In genomic region chr13:45519473-45519872, GRCh38 we compare ENCODE assay signal across 25 cellular contexts. TPM values are rescaled to one million over a fixed set of nuclear protein-coding genes. Genes with fewer than 3 reads are reported as not detected.
DNase-seq lines count a peak whose midpoint lies in the region; ATAC-seq and FAIRE-seq lines count a peak whose summit lies in the region.
"Had no signal": no experiment of that assay in that cellular context is flagged by ENCODE, and none has a peak within 500 bp of the region (broad histone marks: within the 10 kb centered on the region; RNA-seq: fewer than 3 reads in every experiment).

No MANE protein-coding gene starts in this region.

- no peak for FAIRE-seq in small intestine (lab: Jason Lieb, UNC)
- FAIRE-seq: keratinocyte had no signal

- no peaks in the 10 kb centered on the region for H3K4me1 ChIP-seq in small intestine (ENCODE audit: control insufficient read depth in 2 of 2, insufficient read depth in 1 of 2, low read depth in 1 of 2, low read length in 1 of 2)
- H3K4me1 ChIP-seq: neural progenitor cell had no signal

- H3K36me3 Mint-ChIP-seq in stimulated activated naive CD8-positive, alpha-beta T cell treated with anti-CD3 and anti-CD28 coated beads, Interleukin-15, Interleukin-2, amounts not matched to agents 100 ng/mL and 50 ng/mL, for 24 hours (ENCODE audit: low read depth): peaks cover 69% of the 10 kb centered on the region
- H3K36me3 Mint-ChIP-seq in activated naive CD8-positive, alpha-beta T cell treated with anti-CD3 and anti-CD28 coated beads, Interleukin-2, amount 50 U/mL, for 24 hours (ENCODE audit: low read depth): peaks cover 53% of the 10 kb centered on the region

- no peaks in the 10 kb centered on the region for H3K27me3 Mint-ChIP-seq in stimulated activated naive CD8-positive, alpha-beta T cell treated with anti-CD3 and anti-CD28 coated beads, Interleukin-15, Interleukin-2, amounts not matched to agents 100 ng/mL and 50 ng/mL, for 24 hours
- H3K27me3 Mint-ChIP-seq in activated naive CD8-positive, alpha-beta T cell treated with anti-CD3 and anti-CD28 coated beads, Interleukin-2, amount 50 U/mL, for 24 hours: no peaks in the 10 kb centered on the region
- H3K27me3 Mint-ChIP-seq: CD4-positive, CD25-positive, alpha-beta regulatory T cell; IgD-negative memory B cell; progenitor cell of endocrine pancreas had no signal

- peaks cover 42% of the 10 kb centered on the region for H3K4me1 Mint-ChIP-seq in stimulated activated naive CD8-positive, alpha-beta T cell treated with anti-CD3 and anti-CD28 coated beads, Interleukin-15, Interleukin-2, amounts not matched to agents 100 ng/mL and 50 ng/mL, for 24 hours (ENCODE audit: low read depth)
- peaks cover 43% of the 10 kb centered on the region for H3K4me1 Mint-ChIP-seq in activated naive CD8-positive, alpha-beta T cell treated with anti-CD3 and anti-CD28 coated beads, Interleukin-2, amount 50 U/mL, for 24 hours
- H3K4me1 Mint-ChIP-seq: neural progenitor cell had no signal

- no peak overlapping the region for H3K4me3 ChIP-seq in small intestine (ENCODE audit: low read depth in 1 of 2, low read length in 2 of 2)
- H3K4me3 ChIP-seq: cardiac muscle cell, neural progenitor cell, stomach, tibial nerve had no signal

- H3K27ac ChIP-seq in small intestine (ENCODE audit: low read depth in 1 of 2, low read length in 1 of 2): no peak overlapping the region
- H3K27ac ChIP-seq: neural progenitor cell, tibial nerve had no signal

- no peak for ATAC-seq in stimulated activated naive CD8-positive, alpha-beta T cell treated with anti-CD3 and anti-CD28 coated beads, Interleukin-15, Interleukin-2, amounts not matched to agents 100 U/mL and 50 U/mL, for 24 hours
- peak; percentile 45 for ATAC-seq in activated naive CD8-positive, alpha-beta T cell treated with anti-CD3 and anti-CD28 coated beads, Interleukin-2, amount 50 U/mL, for 24 hours
- ATAC-seq: HCT116, sciatic nerve had no signal

- H3K4me3 Mint-ChIP-seq in stimulated activated naive CD8-positive, alpha-beta T cell treated with anti-CD3 and anti-CD28 coated beads, Interleukin-15, Interleukin-2, amounts not matched to agents 100 ng/mL and 50 ng/mL, for 24 hours: peak overlapping the region; percentile 36
- no peak overlapping the region for H3K4me3 Mint-ChIP-seq in activated naive CD8-positive, alpha-beta T cell treated with anti-CD3 and anti-CD28 coated beads, Interleukin-2, amount 50 U/mL, for 24 hours
- H3K4me3 Mint-ChIP-seq: CD4-positive, CD25-positive, alpha-beta regulatory T cell; IgD-negative memory B cell; neural progenitor cell had no signal

- no peaks in the 10 kb centered on the region for H3K9me3 ChIP-seq in small intestine (ENCODE audit: control insufficient read depth, low read depth)
- H3K9me3 ChIP-seq: stomach, tibial nerve had no signal

- no peaks in the 10 kb centered on the region for H3K9me3 Mint-ChIP-seq in stimulated activated naive CD8-positive, alpha-beta T cell treated with anti-CD3 and anti-CD28 coated beads, Interleukin-15, Interleukin-2, amounts not matched to agents 100 ng/mL and 50 ng/mL, for 24 hours
- H3K9me3 Mint-ChIP-seq in activated naive CD8-positive, alpha-beta T cell treated with anti-CD3 and anti-CD28 coated beads, Interleukin-2, amount 50 U/mL, for 24 hours: no peaks in the 10 kb centered on the region
- H3K9me3 Mint-ChIP-seq: CD4-positive, CD25-positive, alpha-beta regulatory T cell; IgD-negative memory B cell; neural progenitor cell had no signal

- 60 to 78% (median 76%) methylated on average over 4 of the region's 4 CpGs for WGBS in small intestine, 3 donors

- peaks cover 0 to 24% of the 10 kb centered on the region in 2 donors for H3K36me3 ChIP-seq in small intestine (ENCODE audit: control insufficient read depth in 2 of 2, insufficient read depth in 2 of 2, low read length in 2 of 2)

- peak overlapping the region; percentile 75 for H3K27ac Mint-ChIP-seq in stimulated activated naive CD8-positive, alpha-beta T cell treated with anti-CD3 and anti-CD28 coated beads, Interleukin-15, Interleukin-2, amounts not matched to agents 100 ng/mL and 50 ng/mL, for 24 hours
- H3K27ac Mint-ChIP-seq in activated naive CD8-positive, alpha-beta T cell treated with anti-CD3 and anti-CD28 coated beads, Interleukin-2, amount 50 U/mL, for 24 hours: peak overlapping the region; percentile 70
- H3K27ac Mint-ChIP-seq: CD4-positive, CD25-positive, alpha-beta regulatory T cell; neural progenitor cell had no signal

- H3K27me3 ChIP-seq in small intestine (ENCODE audit: control insufficient read depth in 2 of 2, insufficient read depth in 2 of 2, low read length in 2 of 2): no peaks in the 10 kb centered on the region
- H3K27me3 ChIP-seq: cardiac muscle cell, neural progenitor cell, stomach, tibial nerve had no signal

- DNase-seq in stimulated activated naive CD8-positive, alpha-beta T cell treated with anti-CD3 and anti-CD28 coated beads, Interleukin-15, Interleukin-2, amounts not matched to agents 100 U/mL and 50 U/mL, for 24 hours: no peak
- DNase-seq in NOMO-1 treated with DMSO at 0.1 percent for 48 hours (lab: John Stamatoyannopoulos, UW; ENCODE audit: unreplicated experiment) (peak; percentile 73), small intestine (no peak), NCI-H1417 (lab: John Stamatoyannopoulos, UW) (no peak), AG20443 (ENCODE audit: low spot score) (no peak)
- no peak for DNase-seq in activated naive CD8-positive, alpha-beta T cell treated with anti-CD3 and anti-CD28 coated beads, Interleukin-2, amount 50 U/mL, for 24 hours
- DNase-seq: activated effector memory CD4-positive, alpha-beta T cell treated with anti-CD3 and anti-CD28 coated beads, Interleukin-2, amount 50 U/mL, for 16 hours; anterior cingulate cortex; CD4-positive, CD25-positive, alpha-beta regulatory T cell; cortex of kidney; DMS 273 treated with DMSO at 0.1 percent for 48 hours; NCI-H1417 treated with DMSO at 0.1 percent for 48 hours; NCI-H446; SHP77 treated with DMSO at 0.1 percent for 48 hours; stomach; SW 1271 had no signal

RNA-seq across cellular contexts. Expression of gene COG3, which starts 54.7 kb away (rescaled TPM):
- 10 to 100 TPM; 15.9 to 29.4 (median 18.6) TPM for polyA plus RNA-seq in small intestine
